ENCODE assay signal across 8 cellular contexts in genomic region chr20:57391439-57392129, GRCh38. TPM values are rescaled to one million over a fixed set of nuclear protein-coding genes. Genes with fewer than 3 reads are reported as not detected.
A peak's percentile ranks its signal among the peaks of the same experiment; 100 is the strongest.
DNase-seq lines count a peak whose midpoint lies in the region; ATAC-seq, FAIRE-seq and TF ChIP-seq lines count a peak whose summit lies in the region.

No MANE protein-coding gene starts in this region.

- peak overlapping the region; percentile 98 for H3K4me2 ChIP-seq in neuronal stem cell (ENCODE audit: insufficient read depth, low read length, poor library complexity, severe bottlenecking)

- CTCF ChIA-PET in WTC11 (lab: Charles Lee), result interaction anchor here (1.4 to 3.6 kb wide), 6 partner anchors 10 to 107 kb away, joined by 3 to 16 read pairs (median 6); no protein-coding TSS in a partner anchor

- H3K27me3 Mint-ChIP-seq in WTC11 (ENCODE audit: low read depth), result no peaks in the 10 kb centered on the region

- H2BK15ac ChIP-seq in neuronal stem cell (ENCODE audit: low read length), result no peak overlapping the region

- H3K36me3 ChIP-seq in neuronal stem cell (replicated peaks in 1 of 2; ENCODE audit: control insufficient read depth in 2 of 2, insufficient read depth in 2 of 2, low read length in 2 of 2), result peaks cover 9 to 37% of the 10 kb centered on the region in 2 donors

- H2AK5ac ChIP-seq in neuronal stem cell (ENCODE audit: low read depth, low read length), result peak overlapping the region; percentile 60

- H3K36me3 Mint-ChIP-seq in WTC11, result peaks cover 24% of the 10 kb centered on the region

- H2BK5ac ChIP-seq in neuronal stem cell (ENCODE audit: low read length), result no peak overlapping the region

- peaks cover 38% of the 10 kb centered on the region for H3K4me1 Mint-ChIP-seq in WTC11

- H2BK120ac ChIP-seq in neuronal stem cell (ENCODE audit: low read depth, low read length), result no peak overlapping the region

- no peak for TF ChIP-seq CTCF in WTC11 (IDR thresholded peaks at IDR 0.05)

- peak overlapping the region; percentile 80 for H3K23ac ChIP-seq in neuronal stem cell (ENCODE audit: low read depth, low read length, poor library complexity)

- peak overlapping the region; percentile 84 for H3K4me3 Mint-ChIP-seq in WTC11

- peaks cover 14% of the 10 kb centered on the region for H3K79me1 ChIP-seq in neuronal stem cell (ENCODE audit: low read depth, low read length)

- no peak overlapping the region for H3K27ac Mint-ChIP-seq in WTC11

- peak overlapping the region; percentile 85 for H3K9ac ChIP-seq in neuronal stem cell (ENCODE audit: low read depth, low read length, poor library complexity)

- H3K27ac ChIP-seq in neuronal stem cell (replicated peaks; ENCODE audit: low read length), result no peak overlapping the region

- no CpG with 5 or more reads among the region's 91 CpGs for WGBS in neuronal stem cell (ENCODE audit: extremely low coverage in 2 of 2, insufficient read length in 2 of 2, insufficient replicate concordance in 1 of 2), 2 donors

- no peak overlapping the region for H4K91ac ChIP-seq in neuronal stem cell (ENCODE audit: low read depth, low read length, poor library complexity)

- H3K14ac ChIP-seq in neuronal stem cell (ENCODE audit: low read length), result no peak overlapping the region

- peak overlapping the region; percentile 96 for H3K18ac ChIP-seq in neuronal stem cell (ENCODE audit: low read length)

- peaks cover 29 to 41% of the 10 kb centered on the region in 2 donors for H3K4me1 ChIP-seq in neuronal stem cell (ENCODE audit: control insufficient read depth in 2 of 2, insufficient read depth in 1 of 2, low read depth in 1 of 2, low read length in 2 of 2)

- peak overlapping the region; percentile 93 to 99 for H3K4me3 ChIP-seq in neuronal stem cell (ENCODE audit: low read length in 2 of 2)

- ATAC-seq in HG03064 (IDR thresholded peaks at IDR 0.05; ENCODE audit: low read depth, unreplicated experiment) (peak; percentile 14), WTC11 (no peak)

- no peak overlapping the region for H4K8ac ChIP-seq in neuronal stem cell (ENCODE audit: low read depth, low read length)

- POLR2A ChIA-PET in WTC11 (lab: Charles Lee), result interaction anchor here (0.6 to 1.6 kb wide), 2 partner anchors 43 to 536 kb away, joined by 3 to 4 read pairs; no protein-coding TSS in a partner anchor

- no peak for FAIRE-seq in frontal cortex (lab: Jason Lieb, UNC)

- H2BK12ac ChIP-seq in neuronal stem cell (ENCODE audit: low read length), result no peak overlapping the region

- peak; percentile 38 for DNase-seq in stimulated activated CD4-positive, alpha-beta T cell treated with anti-CD3 and anti-CD28 coated beads, Interleukin-12 subunit alpha, Interleukin-12 subunit beta, amount 100 ng/mL, for 4 hours
- DNase-seq in stimulated activated CD4-positive, alpha-beta T cell treated with anti-CD3 and anti-CD28 coated beads, Interleukin-4, amount 100 ng/mL, for 24 hours, result no peak
- DNase-seq in WTC11 (ENCODE audit: low spot score), result no peak
- peak; percentile 76 to 83 for DNase-seq in erythroblast (lab: John Stamatoyannopoulos, UW)
- DNase-seq in neuronal stem cell (ENCODE audit: low spot score), result no peak
- DNase-seq in frontal cortex (ENCODE audit: low spot score in 2 of 2), result no peak
- DNase-seq in NCI-H2107 treated with DMSO at 0.1 percent for 48 hours (lab: John Stamatoyannopoulos, UW; ENCODE audit: unreplicated experiment), result no peak

- TF ChIP-seq POLR2A in erythroblast (IDR thresholded peaks at IDR 0.05; ENCODE audit: low read length), result no peak

- peaks cover 0 to 2% of the 10 kb centered on the region in 2 donors for H3K9me3 ChIP-seq in neuronal stem cell (replicated peaks in 1 of 2; ENCODE audit: control insufficient read depth in 2 of 2, insufficient read depth in 1 of 2, low read depth in 1 of 2, low read length in 2 of 2)

- H3K4ac ChIP-seq in neuronal stem cell (ENCODE audit: low read length), result no peak overlapping the region

- H2AFZ ChIP-seq in neuronal stem cell (ENCODE audit: low read length), result peak overlapping the region; percentile 79

- no peaks in the 10 kb centered on the region for H3K9me3 Mint-ChIP-seq in WTC11

- H3K27me3 ChIP-seq in neuronal stem cell (ENCODE audit: control insufficient read depth in 3 of 3, insufficient read depth in 3 of 3, low read depth in 1 of 3, low read length in 3 of 3), result peaks cover 0 to 16% (median 6%) of the 10 kb centered on the region in 3 experiments

TF ChIP-seq in WTC11, 78 proteins besides CTCF, POLR2A, EP300 and RAD21 (continues in another document):
- TF ChIP-seq ZNF138 (CRISPR knock-in tag; conservative IDR thresholded peaks at IDR 0.05) (no peak), ERG (CRISPR knock-in tag; IDR thresholded peaks at IDR 0.05) (no peak), ZNF263 (CRISPR knock-in tag; IDR thresholded peaks at IDR 0.05; ENCODE audit: low read depth) (no peak), NR1H2 (CRISPR knock-in tag; IDR thresholded peaks at IDR 0.05) (no peak), FOXJ3 (CRISPR knock-in tag; IDR thresholded peaks at IDR 0.05; ENCODE audit: borderline replicate concordance) (no peak), FOXP4 (CRISPR knock-in tag; IDR thresholded peaks at IDR 0.05) (no peak)
- TF ChIP-seq, protein P1, sequence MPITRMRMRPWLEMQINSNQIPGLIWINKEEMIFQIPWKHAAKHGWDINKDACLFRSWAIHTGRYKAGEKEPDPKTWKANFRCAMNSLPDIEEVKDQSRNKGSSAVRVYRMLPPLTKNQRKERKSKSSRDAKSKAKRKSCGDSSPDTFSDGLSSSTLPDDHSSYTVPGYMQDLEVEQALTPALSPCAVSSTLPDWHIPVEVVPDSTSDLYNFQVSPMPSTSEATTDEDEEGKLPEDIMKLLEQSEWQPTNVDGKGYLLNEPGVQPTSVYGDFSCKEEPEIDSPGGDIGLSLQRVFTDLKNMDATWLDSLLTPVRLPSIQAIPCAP (CRISPR knock-in tag; IDR thresholded peaks at IDR 0.05), result no peak
- TF ChIP-seq, protein P2, sequence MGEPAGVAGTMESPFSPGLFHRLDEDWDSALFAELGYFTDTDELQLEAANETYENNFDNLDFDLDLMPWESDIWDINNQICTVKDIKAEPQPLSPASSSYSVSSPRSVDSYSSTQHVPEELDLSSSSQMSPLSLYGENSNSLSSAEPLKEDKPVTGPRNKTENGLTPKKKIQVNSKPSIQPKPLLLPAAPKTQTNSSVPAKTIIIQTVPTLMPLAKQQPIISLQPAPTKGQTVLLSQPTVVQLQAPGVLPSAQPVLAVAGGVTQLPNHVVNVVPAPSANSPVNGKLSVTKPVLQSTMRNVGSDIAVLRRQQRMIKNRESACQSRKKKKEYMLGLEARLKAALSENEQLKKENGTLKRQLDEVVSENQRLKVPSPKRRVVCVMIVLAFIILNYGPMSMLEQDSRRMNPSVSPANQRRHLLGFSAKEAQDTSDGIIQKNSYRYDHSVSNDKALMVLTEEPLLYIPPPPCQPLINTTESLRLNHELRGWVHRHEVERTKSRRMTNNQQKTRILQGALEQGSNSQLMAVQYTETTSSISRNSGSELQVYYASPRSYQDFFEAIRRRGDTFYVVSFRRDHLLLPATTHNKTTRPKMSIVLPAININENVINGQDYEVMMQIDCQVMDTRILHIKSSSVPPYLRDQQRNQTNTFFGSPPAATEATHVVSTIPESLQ (CRISPR knock-in tag; IDR thresholded peaks at IDR 0.05), result no peak
- TF ChIP-seq, protein P3, sequence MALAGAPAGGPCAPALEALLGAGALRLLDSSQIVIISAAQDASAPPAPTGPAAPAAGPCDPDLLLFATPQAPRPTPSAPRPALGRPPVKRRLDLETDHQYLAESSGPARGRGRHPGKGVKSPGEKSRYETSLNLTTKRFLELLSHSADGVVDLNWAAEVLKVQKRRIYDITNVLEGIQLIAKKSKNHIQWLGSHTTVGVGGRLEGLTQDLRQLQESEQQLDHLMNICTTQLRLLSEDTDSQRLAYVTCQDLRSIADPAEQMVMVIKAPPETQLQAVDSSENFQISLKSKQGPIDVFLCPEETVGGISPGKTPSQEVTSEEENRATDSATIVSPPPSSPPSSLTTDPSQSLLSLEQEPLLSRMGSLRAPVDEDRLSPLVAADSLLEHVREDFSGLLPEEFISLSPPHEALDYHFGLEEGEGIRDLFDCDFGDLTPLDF (CRISPR knock-in tag; IDR thresholded peaks at IDR 0.05), result no peak

RNA-seq across cellular contexts. Expression of gene RBM38, which starts 0.4 kb away (rescaled TPM):
- total RNA-seq in WTC11 (2021) (60.5 to 69.0 TPM (median 61.1 TPM) in 3 replicates), frontal cortex (10.6 TPM)
- 38.4 TPM for polyA plus RNA-seq in neuronal stem cell (2013, experiment 1 of 2)
- 40.3 TPM for polyA plus RNA-seq in neuronal stem cell (2013, experiment 2 of 2)

RNA-seq across cellular contexts. Expression of gene RAE1, which starts 40.5 kb away (rescaled TPM):
- total RNA-seq in WTC11 (2021), result 31.3 to 33.4 TPM (median 31.4 TPM) in 3 replicates
- polyA plus RNA-seq in neuronal stem cell (2013, experiment 1 of 2), result 21.8 TPM
- polyA plus RNA-seq in neuronal stem cell (2013, experiment 2 of 2), result 21.8 TPM
- total RNA-seq in frontal cortex, result 31.8 TPM

Comparison
In these comparisons a context has a peak if more than half of its experiments do, and no peak if none do; other contexts are left out.
1. DNase-seq: peak in stimulated activated CD4-positive, alpha-beta T cell treated with anti-CD3 and anti-CD28 coated beads, Interleukin-12 subunit alpha, Interleukin-12 subunit beta, amount 100 ng/mL, for 4 hours (single experiment) and erythroblast (2 of 2); none in stimulated activated CD4-positive, alpha-beta T cell treated with anti-CD3 and anti-CD28 coated beads, Interleukin-4, amount 100 ng/mL, for 24 hours (single experiment), WTC11 (single experiment), neuronal stem cell (single experiment), frontal cortex (0 of 2) and NCI-H2107 treated with DMSO at 0.1 percent for 48 hours (single experiment).